1 cellular context compared by ENCODE assay signal in the genomic region with DNA sequence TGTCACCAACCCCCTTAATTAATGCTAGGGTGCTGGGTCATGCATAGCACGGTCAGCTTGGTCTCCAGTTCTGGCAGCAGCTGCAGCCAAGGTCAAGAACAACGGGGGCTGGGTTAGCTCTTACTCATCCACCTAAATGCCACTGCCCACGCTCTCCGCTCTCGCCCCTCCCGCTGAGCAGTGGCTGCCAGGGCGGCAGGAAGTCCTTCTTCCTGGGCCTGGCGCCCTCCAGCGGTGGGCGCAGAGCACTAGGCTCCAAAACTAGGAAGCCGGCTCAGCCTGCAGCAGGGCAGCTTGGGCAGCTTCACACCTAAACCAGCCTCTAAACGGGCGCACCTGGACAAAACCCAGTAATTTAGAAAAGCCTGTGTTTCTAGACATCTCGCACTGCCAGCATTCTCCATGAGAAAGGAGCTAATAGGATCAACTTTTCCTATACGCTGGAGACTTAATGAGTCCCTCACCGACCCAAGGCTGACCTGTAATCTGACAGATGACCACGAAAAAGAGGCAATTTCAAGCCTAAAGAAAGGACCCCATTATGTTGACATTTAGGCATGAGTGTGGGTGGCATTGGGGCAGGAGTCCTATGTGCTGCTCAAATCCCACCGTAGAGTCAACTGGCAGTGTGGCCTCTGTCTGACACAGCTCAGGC.
TF ChIP-seq lines count a peak whose summit lies in the region.

No MANE protein-coding gene starts in this region.

TF ChIP-seq in HEK293, 187 proteins besides CTCF, POLR2A, EP300 and RAD21 (continued from another document and continues in another):
- TF ChIP-seq, protein P1, sequence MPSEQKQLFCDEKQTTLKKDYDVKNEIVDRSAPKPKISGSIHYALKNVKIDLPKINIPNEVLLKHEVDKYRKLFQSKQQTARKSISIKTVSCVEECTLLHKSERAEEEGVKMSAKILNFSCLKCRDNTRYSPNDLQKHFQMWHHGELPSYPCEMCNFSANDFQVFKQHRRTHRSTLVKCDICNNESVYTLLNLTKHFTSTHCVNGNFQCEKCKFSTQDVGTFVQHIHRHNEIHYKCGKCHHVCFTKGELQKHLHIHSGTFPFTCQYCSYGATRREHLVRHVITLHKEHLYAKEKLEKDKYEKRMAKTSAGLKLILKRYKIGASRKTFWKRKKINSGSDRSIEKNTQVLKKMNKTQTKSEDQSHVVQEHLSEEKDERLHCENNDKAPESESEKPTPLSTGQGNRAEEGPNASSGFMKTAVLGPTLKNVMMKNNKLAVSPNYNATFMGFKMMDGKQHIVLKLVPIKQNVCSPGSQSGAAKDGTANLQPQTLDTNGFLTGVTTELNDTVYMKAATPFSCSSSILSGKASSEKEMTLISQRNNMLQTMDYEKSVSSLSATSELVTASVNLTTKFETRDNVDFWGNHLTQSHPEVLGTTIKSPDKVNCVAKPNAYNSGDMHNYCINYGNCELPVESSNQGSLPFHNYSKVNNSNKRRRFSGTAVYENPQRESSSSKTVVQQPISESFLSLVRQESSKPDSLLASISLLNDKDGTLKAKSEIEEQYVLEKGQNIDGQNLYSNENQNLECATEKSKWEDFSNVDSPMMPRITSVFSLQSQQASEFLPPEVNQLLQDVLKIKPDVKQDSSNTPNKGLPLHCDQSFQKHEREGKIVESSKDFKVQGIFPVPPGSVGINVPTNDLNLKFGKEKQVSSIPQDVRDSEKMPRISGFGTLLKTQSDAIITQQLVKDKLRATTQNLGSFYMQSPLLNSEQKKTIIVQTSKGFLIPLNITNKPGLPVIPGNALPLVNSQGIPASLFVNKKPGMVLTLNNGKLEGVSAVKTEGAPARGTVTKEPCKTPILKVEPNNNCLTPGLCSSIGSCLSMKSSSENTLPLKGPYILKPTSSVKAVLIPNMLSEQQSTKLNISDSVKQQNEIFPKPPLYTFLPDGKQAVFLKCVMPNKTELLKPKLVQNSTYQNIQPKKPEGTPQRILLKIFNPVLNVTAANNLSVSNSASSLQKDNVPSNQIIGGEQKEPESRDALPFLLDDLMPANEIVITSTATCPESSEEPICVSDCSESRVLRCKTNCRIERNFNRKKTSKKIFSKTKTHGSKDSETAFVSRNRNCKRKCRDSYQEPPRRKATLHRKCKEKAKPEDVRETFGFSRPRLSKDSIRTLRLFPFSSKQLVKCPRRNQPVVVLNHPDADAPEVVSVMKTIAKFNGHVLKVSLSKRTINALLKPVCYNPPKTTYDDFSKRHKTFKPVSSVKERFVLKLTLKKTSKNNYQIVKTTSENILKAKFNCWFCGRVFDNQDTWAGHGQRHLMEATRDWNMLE (tag by site-specific recombination; conservative IDR thresholded peaks at IDR 0.05; ENCODE audit: low read depth) = no peak
- TF ChIP-seq ZNF157 (tag by site-specific recombination; IDR thresholded peaks at IDR 0.05) (no peak), ZNF214 (tag by site-specific recombination; IDR thresholded peaks at IDR 0.05; ENCODE audit: borderline replicate concordance) (no peak), ZNF626 (tag by site-specific recombination; IDR thresholded peaks at IDR 0.05) (no peak), RBAK (tag by site-specific recombination; IDR thresholded peaks at IDR 0.05) (no peak), ZNF76 (tag by site-specific recombination; IDR thresholded peaks at IDR 0.05; ENCODE audit: borderline replicate concordance, low read depth) (no peak), ZNF184 (tag by site-specific recombination; IDR thresholded peaks at IDR 0.05) (no peak), ZSCAN30 (tag by site-specific recombination; IDR thresholded peaks at IDR 0.05) (peak; percentile 64; the same call in 1 of the 2 replicates), HOXA7 (CRISPR knock-in tag; IDR thresholded peaks at IDR 0.05; ENCODE audit: borderline replicate concordance) (no peak), ZIC2 (tag by site-specific recombination; IDR thresholded peaks at IDR 0.05) (peak; percentile 80), ZXDB (tag by site-specific recombination; IDR thresholded peaks at IDR 0.05) (no peak), ZNF10 (tag by site-specific recombination; IDR thresholded peaks at IDR 0.05) (no peak), ZNF335 (tag by site-specific recombination; conservative IDR thresholded peaks at IDR 0.05) (no peak), ZNF140 (tag by site-specific recombination; IDR thresholded peaks at IDR 0.05) (peak; percentile 33; the same call in 1 of the 2 replicates), ZBTB7A (tag by site-specific recombination; IDR thresholded peaks at IDR 0.05; ENCODE audit: low read depth) (no peak), YY1 (tag by site-specific recombination; IDR thresholded peaks at IDR 0.05) (no peak), ZNF600 (tag by site-specific recombination; IDR thresholded peaks at IDR 0.05) (peak; percentile 52; the same call in 1 of the 2 replicates), OVOL3 (tag by site-specific recombination; IDR thresholded peaks at IDR 0.05) (no peak), ZNF16 (tag by site-specific recombination; IDR thresholded peaks at IDR 0.05; ENCODE audit: low read depth) (no peak), ZNF138 (tag by site-specific recombination; IDR thresholded peaks at IDR 0.05; ENCODE audit: borderline replicate concordance) (no peak), ZNF133 (tag by site-specific recombination; IDR thresholded peaks at IDR 0.05) (no peak), ZNF146 (tag by site-specific recombination; IDR thresholded peaks at IDR 0.05) (no peak), ZFHX2 (tag by site-specific recombination; conservative IDR thresholded peaks at IDR 0.05) (peak; percentile 80), SCRT2 (tag by site-specific recombination; IDR thresholded peaks at IDR 0.05) (no peak), ZNF248 (tag by site-specific recombination; IDR thresholded peaks at IDR 0.05) (no peak), KLF7 (tag by site-specific recombination; IDR thresholded peaks at IDR 0.05; ENCODE audit: borderline replicate concordance) (no peak), ZNF660 (tag by site-specific recombination; IDR thresholded peaks at IDR 0.05) (peak; percentile 66; the same call in 1 of the 2 replicates), GLIS1 (tag by site-specific recombination; IDR thresholded peaks at IDR 0.05) (peak; percentile 59), WT1 (tag by site-specific recombination; IDR thresholded peaks at IDR 0.05) (no peak), ZNF785 (tag by site-specific recombination; IDR thresholded peaks at IDR 0.05) (no peak), TRIM28 (IDR thresholded peaks at IDR 0.05; ENCODE audit: borderline replicate concordance, low read length) (0 out of 2 replicates have a peak, but pooled peaks have one; percentile 36), ZNF670 (tag by site-specific recombination; IDR thresholded peaks at IDR 0.05; ENCODE audit: low read depth) (no peak)
- TF ChIP-seq, protein P2, sequence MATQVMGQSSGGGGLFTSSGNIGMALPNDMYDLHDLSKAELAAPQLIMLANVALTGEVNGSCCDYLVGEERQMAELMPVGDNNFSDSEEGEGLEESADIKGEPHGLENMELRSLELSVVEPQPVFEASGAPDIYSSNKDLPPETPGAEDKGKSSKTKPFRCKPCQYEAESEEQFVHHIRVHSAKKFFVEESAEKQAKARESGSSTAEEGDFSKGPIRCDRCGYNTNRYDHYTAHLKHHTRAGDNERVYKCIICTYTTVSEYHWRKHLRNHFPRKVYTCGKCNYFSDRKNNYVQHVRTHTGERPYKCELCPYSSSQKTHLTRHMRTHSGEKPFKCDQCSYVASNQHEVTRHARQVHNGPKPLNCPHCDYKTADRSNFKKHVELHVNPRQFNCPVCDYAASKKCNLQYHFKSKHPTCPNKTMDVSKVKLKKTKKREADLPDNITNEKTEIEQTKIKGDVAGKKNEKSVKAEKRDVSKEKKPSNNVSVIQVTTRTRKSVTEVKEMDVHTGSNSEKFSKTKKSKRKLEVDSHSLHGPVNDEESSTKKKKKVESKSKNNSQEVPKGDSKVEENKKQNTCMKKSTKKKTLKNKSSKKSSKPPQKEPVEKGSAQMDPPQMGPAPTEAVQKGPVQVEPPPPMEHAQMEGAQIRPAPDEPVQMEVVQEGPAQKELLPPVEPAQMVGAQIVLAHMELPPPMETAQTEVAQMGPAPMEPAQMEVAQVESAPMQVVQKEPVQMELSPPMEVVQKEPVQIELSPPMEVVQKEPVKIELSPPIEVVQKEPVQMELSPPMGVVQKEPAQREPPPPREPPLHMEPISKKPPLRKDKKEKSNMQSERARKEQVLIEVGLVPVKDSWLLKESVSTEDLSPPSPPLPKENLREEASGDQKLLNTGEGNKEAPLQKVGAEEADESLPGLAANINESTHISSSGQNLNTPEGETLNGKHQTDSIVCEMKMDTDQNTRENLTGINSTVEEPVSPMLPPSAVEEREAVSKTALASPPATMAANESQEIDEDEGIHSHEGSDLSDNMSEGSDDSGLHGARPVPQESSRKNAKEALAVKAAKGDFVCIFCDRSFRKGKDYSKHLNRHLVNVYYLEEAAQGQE (tag by site-specific recombination; IDR thresholded peaks at IDR 0.05) = no peak
- TF ChIP-seq, protein P3, sequence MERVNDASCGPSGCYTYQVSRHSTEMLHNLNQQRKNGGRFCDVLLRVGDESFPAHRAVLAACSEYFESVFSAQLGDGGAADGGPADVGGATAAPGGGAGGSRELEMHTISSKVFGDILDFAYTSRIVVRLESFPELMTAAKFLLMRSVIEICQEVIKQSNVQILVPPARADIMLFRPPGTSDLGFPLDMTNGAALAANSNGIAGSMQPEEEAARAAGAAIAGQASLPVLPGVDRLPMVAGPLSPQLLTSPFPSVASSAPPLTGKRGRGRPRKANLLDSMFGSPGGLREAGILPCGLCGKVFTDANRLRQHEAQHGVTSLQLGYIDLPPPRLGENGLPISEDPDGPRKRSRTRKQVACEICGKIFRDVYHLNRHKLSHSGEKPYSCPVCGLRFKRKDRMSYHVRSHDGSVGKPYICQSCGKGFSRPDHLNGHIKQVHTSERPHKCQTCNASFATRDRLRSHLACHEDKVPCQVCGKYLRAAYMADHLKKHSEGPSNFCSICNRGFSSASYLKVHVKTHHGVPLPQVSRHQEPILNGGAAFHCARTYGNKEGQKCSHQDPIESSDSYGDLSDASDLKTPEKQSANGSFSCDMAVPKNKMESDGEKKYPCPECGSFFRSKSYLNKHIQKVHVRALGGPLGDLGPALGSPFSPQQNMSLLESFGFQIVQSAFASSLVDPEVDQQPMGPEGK (tag by site-specific recombination; IDR thresholded peaks at IDR 0.05) = peak; percentile 61
- TF ChIP-seq, protein P4, sequence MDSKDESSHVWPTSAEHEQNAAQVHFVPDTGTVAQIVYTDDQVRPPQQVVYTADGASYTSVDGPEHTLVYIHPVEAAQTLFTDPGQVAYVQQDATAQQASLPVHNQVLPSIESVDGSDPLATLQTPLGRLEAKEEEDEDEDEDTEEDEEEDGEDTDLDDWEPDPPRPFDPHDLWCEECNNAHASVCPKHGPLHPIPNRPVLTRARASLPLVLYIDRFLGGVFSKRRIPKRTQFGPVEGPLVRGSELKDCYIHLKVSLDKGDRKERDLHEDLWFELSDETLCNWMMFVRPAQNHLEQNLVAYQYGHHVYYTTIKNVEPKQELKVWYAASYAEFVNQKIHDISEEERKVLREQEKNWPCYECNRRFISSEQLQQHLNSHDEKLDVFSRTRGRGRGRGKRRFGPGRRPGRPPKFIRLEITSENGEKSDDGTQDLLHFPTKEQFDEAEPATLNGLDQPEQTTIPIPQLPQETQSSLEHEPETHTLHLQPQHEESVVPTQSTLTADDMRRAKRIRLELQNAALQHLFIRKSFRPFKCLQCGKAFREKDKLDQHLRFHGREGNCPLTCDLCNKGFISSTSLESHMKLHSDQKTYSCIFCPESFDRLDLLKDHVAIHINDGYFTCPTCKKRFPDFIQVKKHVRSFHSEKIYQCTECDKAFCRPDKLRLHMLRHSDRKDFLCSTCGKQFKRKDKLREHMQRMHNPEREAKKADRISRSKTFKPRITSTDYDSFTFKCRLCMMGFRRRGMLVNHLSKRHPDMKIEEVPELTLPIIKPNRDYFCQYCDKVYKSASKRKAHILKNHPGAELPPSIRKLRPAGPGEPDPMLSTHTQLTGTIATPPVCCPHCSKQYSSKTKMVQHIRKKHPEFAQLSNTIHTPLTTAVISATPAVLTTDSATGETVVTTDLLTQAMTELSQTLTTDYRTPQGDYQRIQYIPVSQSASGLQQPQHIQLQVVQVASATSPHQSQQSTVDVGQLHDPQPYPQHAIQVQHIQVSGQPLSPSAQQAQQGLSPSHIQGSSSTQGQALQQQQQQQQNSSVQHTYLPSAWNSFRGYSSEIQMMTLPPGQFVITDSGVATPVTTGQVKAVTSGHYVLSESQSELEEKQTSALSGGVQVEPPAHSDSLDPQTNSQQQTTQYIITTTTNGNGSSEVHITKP (tag by site-specific recombination; IDR thresholded peaks at IDR 0.05) = no peak
- TF ChIP-seq, protein P5, sequence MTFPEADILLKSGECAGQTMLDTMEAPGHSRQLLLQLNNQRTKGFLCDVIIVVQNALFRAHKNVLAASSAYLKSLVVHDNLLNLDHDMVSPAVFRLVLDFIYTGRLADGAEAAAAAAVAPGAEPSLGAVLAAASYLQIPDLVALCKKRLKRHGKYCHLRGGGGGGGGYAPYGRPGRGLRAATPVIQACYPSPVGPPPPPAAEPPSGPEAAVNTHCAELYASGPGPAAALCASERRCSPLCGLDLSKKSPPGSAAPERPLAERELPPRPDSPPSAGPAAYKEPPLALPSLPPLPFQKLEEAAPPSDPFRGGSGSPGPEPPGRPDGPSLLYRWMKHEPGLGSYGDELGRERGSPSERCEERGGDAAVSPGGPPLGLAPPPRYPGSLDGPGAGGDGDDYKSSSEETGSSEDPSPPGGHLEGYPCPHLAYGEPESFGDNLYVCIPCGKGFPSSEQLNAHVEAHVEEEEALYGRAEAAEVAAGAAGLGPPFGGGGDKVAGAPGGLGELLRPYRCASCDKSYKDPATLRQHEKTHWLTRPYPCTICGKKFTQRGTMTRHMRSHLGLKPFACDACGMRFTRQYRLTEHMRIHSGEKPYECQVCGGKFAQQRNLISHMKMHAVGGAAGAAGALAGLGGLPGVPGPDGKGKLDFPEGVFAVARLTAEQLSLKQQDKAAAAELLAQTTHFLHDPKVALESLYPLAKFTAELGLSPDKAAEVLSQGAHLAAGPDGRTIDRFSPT (tag by site-specific recombination; IDR thresholded peaks at IDR 0.05) = peak; percentile 41; the same call in 1 of the 2 replicates
- TF ChIP-seq, protein P6, sequence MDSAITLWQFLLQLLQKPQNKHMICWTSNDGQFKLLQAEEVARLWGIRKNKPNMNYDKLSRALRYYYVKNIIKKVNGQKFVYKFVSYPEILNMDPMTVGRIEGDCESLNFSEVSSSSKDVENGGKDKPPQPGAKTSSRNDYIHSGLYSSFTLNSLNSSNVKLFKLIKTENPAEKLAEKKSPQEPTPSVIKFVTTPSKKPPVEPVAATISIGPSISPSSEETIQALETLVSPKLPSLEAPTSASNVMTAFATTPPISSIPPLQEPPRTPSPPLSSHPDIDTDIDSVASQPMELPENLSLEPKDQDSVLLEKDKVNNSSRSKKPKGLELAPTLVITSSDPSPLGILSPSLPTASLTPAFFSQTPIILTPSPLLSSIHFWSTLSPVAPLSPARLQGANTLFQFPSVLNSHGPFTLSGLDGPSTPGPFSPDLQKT (IDR thresholded peaks at IDR 0.05; ENCODE audit: borderline replicate concordance, low read depth, low read length) = no peak
- TF ChIP-seq, protein P7, sequence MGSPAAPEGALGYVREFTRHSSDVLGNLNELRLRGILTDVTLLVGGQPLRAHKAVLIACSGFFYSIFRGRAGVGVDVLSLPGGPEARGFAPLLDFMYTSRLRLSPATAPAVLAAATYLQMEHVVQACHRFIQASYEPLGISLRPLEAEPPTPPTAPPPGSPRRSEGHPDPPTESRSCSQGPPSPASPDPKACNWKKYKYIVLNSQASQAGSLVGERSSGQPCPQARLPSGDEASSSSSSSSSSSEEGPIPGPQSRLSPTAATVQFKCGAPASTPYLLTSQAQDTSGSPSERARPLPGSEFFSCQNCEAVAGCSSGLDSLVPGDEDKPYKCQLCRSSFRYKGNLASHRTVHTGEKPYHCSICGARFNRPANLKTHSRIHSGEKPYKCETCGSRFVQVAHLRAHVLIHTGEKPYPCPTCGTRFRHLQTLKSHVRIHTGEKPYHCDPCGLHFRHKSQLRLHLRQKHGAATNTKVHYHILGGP (tag by site-specific recombination; IDR thresholded peaks at IDR 0.05) = no peak
